2 cellular contexts compared by ENCODE assay signal in genomic region chr7:134856692-134857091, GRCh38.
TF ChIP-seq lines count a peak whose summit lies in the region.

No MANE protein-coding gene starts in this region.

TF ChIP-seq in liver, 16 proteins besides CTCF, POLR2A, EP300 and RAD21 (continued from another document):
- TF ChIP-seq ZBTB33 (IDR thresholded peaks at IDR 0.05) = no peak
- TF ChIP-seq RXRA (IDR thresholded peaks at IDR 0.05) = no peak
- no peak for TF ChIP-seq JUND (IDR thresholded peaks at IDR 0.05)
- TF ChIP-seq SP1 (IDR thresholded peaks at IDR 0.05) = no peak
- TF ChIP-seq GABPA (IDR thresholded peaks at IDR 0.05 in 1 of 2, conservative IDR thresholded peaks at IDR 0.05 in 1 of 2) = no peak
- TF ChIP-seq MAX (IDR thresholded peaks at IDR 0.05) = no peak

TF ChIP-seq in HepG2, 621 proteins besides CTCF, POLR2A, EP300 and RAD21 (continued from another document):
- TF ChIP-seq HOMEZ (CRISPR knock-in tag; IDR thresholded peaks at IDR 0.05; ENCODE audit: low read depth) (no peak), ZNF580 (CRISPR knock-in tag; IDR thresholded peaks at IDR 0.05; ENCODE audit: borderline replicate concordance, low read depth) (no peak), POLR2AphosphoS5 (IDR thresholded peaks at IDR 0.05; ENCODE audit: low read depth, low read length) (no peak), ZNF597 (CRISPR knock-in tag; IDR thresholded peaks at IDR 0.05) (no peak), NFATC3 (CRISPR knock-in tag; IDR thresholded peaks at IDR 0.05) (no peak)
